In genomic region chr18:58788971-58789797, GRCh38 we compare ENCODE assay signal across 10 cellular contexts.
A peak's percentile ranks its signal among the peaks of the same experiment; 100 is the strongest.
DNase-seq lines count a peak whose midpoint lies in the region; ATAC-seq and TF ChIP-seq lines count a peak whose summit lies in the region.
"Had no signal": no experiment of that assay in that cellular context is flagged by ENCODE, and none has a peak within 500 bp of the region (broad histone marks: within the 10 kb centered on the region; RNA-seq: fewer than 3 reads in every experiment).

No MANE protein-coding gene starts in this region.

- no peak overlapping the region for H3K4me3 ChIP-seq in fibroblast of the aortic adventitia (ENCODE audit: low read depth, low read length)
- H3K4me3 ChIP-seq: K562 had no signal

- DNase-seq in A172 (ENCODE audit: low spot score) = peak; percentile 46
- DNase-seq in RPMI7951 (ENCODE audit: low read depth) = peak; percentile 70
- peak; percentile 70 for DNase-seq in fibroblast of the aortic adventitia (ENCODE audit: low read depth)
- DNase-seq in myocyte (ENCODE audit: low read depth) = peak; percentile 11
- no peak for DNase-seq in stimulated activated CD4-positive, alpha-beta T cell treated with anti-CD3 and anti-CD28 coated beads, Interleukin-2, amount 100 ng/mL, for 48 hours
- DNase-seq in activated naive CD4-positive, alpha-beta T cell (lab: John Stamatoyannopoulos, UW) = no peak
- DNase-seq: stimulated activated CD4-positive, alpha-beta T cell treated with anti-CD3 and anti-CD28 coated beads, Interleukin-1b, Interleukin-23, amount 100 ng/mL, for 48 hours had no signal

- no peak for TF ChIP-seq CTCF in fibroblast of the aortic adventitia (IDR thresholded peaks at IDR 0.05; ENCODE audit: insufficient read depth, low read length)

- ATAC-seq in GM18909 (IDR thresholded peaks at IDR 0.05; ENCODE audit: poor library complexity, unreplicated experiment) (no peak), HG03571 (IDR thresholded peaks at IDR 0.05; ENCODE audit: unreplicated experiment) (no peak)
- ATAC-seq: K562 had no signal

Comparison
In these comparisons a context has a peak if more than half of its experiments do, and no peak if none do; other contexts are left out.
1. DNase-seq: peak in A172 (single experiment), RPMI7951 (single experiment), fibroblast of the aortic adventitia (single experiment) and myocyte (single experiment); none in stimulated activated CD4-positive, alpha-beta T cell treated with anti-CD3 and anti-CD28 coated beads, Interleukin-2, amount 100 ng/mL, for 48 hours (0 of 2) and activated naive CD4-positive, alpha-beta T cell (0 of 4).